Comparison of ENCODE assay signal across 1 cellular context in genomic region chr2:101002562-101003277, GRCh38.
TF ChIP-seq lines count a peak whose summit lies in the region.

No MANE protein-coding gene starts in this region.

TF ChIP-seq in HepG2, 621 proteins besides CTCF, POLR2A, EP300 and RAD21 (continued from another document):
- TF ChIP-seq, protein P1, sequence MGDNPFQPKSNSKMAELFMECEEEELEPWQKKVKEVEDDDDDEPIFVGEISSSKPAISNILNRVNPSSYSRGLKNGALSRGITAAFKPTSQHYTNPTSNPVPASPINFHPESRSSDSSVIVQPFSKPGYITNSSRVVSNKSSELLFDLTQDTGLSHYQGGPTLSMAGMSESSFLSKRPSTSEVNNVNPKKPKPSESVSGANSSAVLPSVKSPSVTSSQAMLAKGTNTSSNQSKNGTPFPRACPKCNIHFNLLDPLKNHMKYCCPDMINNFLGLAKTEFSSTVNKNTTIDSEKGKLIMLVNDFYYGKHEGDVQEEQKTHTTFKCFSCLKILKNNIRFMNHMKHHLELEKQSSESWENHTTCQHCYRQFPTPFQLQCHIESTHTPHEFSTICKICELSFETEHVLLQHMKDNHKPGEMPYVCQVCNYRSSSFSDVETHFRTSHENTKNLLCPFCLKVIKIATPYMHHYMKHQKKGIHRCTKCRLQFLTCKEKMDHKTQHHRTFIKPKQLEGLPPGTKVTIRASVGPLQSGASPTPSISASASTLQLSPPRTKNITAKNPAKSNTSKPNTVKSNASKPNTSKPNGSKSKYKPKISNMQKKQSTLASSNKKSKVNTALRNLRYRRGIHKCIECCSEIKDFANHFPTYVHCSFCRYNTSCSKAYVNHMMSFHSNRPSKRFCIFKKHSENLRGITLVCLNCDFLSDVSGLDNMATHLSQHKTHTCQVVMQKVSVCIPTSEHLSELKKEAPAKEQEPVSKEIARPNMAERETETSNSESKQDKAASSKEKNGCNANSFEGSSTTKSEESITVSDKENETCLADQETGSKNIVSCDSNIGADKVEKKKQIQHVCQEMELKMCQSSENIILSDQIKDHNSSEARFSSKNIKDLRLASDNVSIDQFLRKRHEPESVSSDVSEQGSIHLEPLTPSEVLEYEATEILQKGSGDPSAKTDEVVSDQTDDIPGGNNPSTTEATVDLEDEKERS (CRISPR knock-in tag; IDR thresholded peaks at IDR 0.05), result no peak
- TF ChIP-seq RBFOX2 (IDR thresholded peaks at IDR 0.05; ENCODE audit: low read depth, low read length) (0 out of 2 replicates have a peak, but pooled peaks have one; percentile 74), HES4 (CRISPR knock-in tag; IDR thresholded peaks at IDR 0.05; ENCODE audit: borderline replicate concordance) (no peak), JUN (CRISPR knock-in tag; IDR thresholded peaks at IDR 0.05) (no peak), HOXD1 (CRISPR knock-in tag; IDR thresholded peaks at IDR 0.05) (no peak), CENPT (CRISPR knock-in tag; IDR thresholded peaks at IDR 0.05; ENCODE audit: low read depth) (no peak), TFAP4 (IDR thresholded peaks at IDR 0.05; ENCODE audit: borderline replicate concordance, low read depth) (no peak), ZNF18 (CRISPR knock-in tag; IDR thresholded peaks at IDR 0.05; ENCODE audit: insufficient replicate concordance) (peak; percentile 27)
- TF ChIP-seq, protein P2, sequence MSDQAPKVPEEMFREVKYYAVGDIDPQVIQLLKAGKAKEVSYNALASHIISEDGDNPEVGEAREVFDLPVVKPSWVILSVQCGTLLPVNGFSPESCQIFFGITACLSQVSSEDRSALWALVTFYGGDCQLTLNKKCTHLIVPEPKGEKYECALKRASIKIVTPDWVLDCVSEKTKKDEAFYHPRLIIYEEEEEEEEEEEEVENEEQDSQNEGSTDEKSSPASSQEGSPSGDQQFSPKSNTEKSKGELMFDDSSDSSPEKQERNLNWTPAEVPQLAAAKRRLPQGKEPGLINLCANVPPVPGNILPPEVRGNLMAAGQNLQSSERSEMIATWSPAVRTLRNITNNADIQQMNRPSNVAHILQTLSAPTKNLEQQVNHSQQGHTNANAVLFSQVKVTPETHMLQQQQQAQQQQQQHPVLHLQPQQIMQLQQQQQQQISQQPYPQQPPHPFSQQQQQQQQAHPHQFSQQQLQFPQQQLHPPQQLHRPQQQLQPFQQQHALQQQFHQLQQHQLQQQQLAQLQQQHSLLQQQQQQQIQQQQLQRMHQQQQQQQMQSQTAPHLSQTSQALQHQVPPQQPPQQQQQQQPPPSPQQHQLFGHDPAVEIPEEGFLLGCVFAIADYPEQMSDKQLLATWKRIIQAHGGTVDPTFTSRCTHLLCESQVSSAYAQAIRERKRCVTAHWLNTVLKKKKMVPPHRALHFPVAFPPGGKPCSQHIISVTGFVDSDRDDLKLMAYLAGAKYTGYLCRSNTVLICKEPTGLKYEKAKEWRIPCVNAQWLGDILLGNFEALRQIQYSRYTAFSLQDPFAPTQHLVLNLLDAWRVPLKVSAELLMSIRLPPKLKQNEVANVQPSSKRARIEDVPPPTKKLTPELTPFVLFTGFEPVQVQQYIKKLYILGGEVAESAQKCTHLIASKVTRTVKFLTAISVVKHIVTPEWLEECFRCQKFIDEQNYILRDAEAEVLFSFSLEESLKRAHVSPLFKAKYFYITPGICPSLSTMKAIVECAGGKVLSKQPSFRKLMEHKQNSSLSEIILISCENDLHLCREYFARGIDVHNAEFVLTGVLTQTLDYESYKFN (CRISPR knock-in tag; conservative IDR thresholded peaks at IDR 0.05), result no peak
